Comparison of ENCODE assay signal across 29 cellular contexts in genomic region chr3:113091417-113091816, GRCh38.
"Had no signal": no experiment of that assay in that cellular context is flagged by ENCODE, and none has a peak within 500 bp of the region (broad histone marks: within the 10 kb centered on the region; RNA-seq: fewer than 3 reads in every experiment).

No MANE protein-coding gene starts in this region.

- H3K9me3 Mint-ChIP-seq: activated CD8-positive, alpha-beta T cell treated with anti-CD3 and anti-CD28 coated beads for 36 hours; activated T-cell treated with anti-CD3 and anti-CD28 coated beads, Interleukin-2, amount 50 U/mL, for 4 hours; activated T-helper 17 cell treated with anti-CD3 and anti-CD28 coated beads, Interleukin-2, amount 50 U/mL, for 72 hours; central memory CD8-positive, alpha-beta T cell; dendritic cell treated with granulocyte-macrophage colony-stimulating factor and Interleukin-4, amounts not matched to agents 40 ng/mL and 50 ng/mL, for 4 days; endodermal cell had no signal

- DNase-seq: activated CD4-positive, alpha-beta T cell treated with anti-CD3 and anti-CD28 coated beads for 1 hour; activated CD4-positive, alpha-beta T cell treated with anti-CD3 and anti-CD28 coated beads for 4 hours; activated CD4-positive, alpha-beta T cell treated with anti-CD3 and anti-CD28 coated beads, Interleukin-2, amount 50 U/mL, for 1 hour; activated CD4-positive, alpha-beta T cell treated with anti-CD3 and anti-CD28 coated beads, Interleukin-2, amount 50 U/mL, for 48 hours; activated CD8-positive, alpha-beta memory T cell treated with anti-CD3 and anti-CD28 coated beads for 24 hours; activated CD8-positive, alpha-beta T cell treated with anti-CD3 and anti-CD28 coated beads for 36 hours; activated effector memory CD4-positive, alpha-beta T cell treated with Interleukin-2 at 50 U/mL for 16 hours; activated gamma-delta T cell treated with Interleukin-2 at 50 U/mL for 16 hours; activated naive CD4-positive, alpha-beta T cell treated with anti-CD3 and anti-CD28 coated beads, Interleukin-2, amount 50 U/mL, for 16 hours; activated naive CD4-positive, alpha-beta T cell treated with Interleukin-2 at 50 U/mL for 16 hours; activated T-cell treated with anti-CD3 and anti-CD28 coated beads, Interleukin-2, amount 50 U/mL, for 4 hours; amniotic stem cell; anterior cingulate cortex; brain microvascular endothelial cell; dorsolateral prefrontal cortex; effector memory CD4-positive, alpha-beta T cell; endodermal cell; foreskin fibroblast; head of caudate nucleus; T-helper 2 cell had no signal

- ATAC-seq: activated CD8-positive, alpha-beta T cell treated with anti-CD3 and anti-CD28 coated beads for 36 hours; activated T-cell treated with anti-CD3 and anti-CD28 coated beads, Interleukin-2, amount 50 U/mL, for 4 hours; activated T-helper 17 cell treated with anti-CD3 and anti-CD28 coated beads, Interleukin-2, amount 50 U/mL, for 72 hours; esophagus mucosa had no signal

- H3K4me1 Mint-ChIP-seq: activated T-helper 17 cell treated with anti-CD3 and anti-CD28 coated beads, Interleukin-2, amount 50 U/mL, for 72 hours; central memory CD8-positive, alpha-beta T cell had no signal

- H3K4me3 Mint-ChIP-seq: activated CD8-positive, alpha-beta T cell treated with anti-CD3 and anti-CD28 coated beads for 36 hours; activated naive CD8-positive, alpha-beta T cell; activated T-cell treated with anti-CD3 and anti-CD28 coated beads, Interleukin-2, amount 50 U/mL, for 4 hours; activated T-helper 17 cell treated with anti-CD3 and anti-CD28 coated beads, Interleukin-2, amount 50 U/mL, for 72 hours; central memory CD8-positive, alpha-beta T cell; dendritic cell treated with granulocyte-macrophage colony-stimulating factor and Interleukin-4, amounts not matched to agents 40 ng/mL and 50 ng/mL, for 4 days; endodermal cell had no signal

- H3K27me3 ChIP-seq: brain microvascular endothelial cell, dorsolateral prefrontal cortex had no signal

- H3K27me3 Mint-ChIP-seq: activated CD8-positive, alpha-beta T cell treated with anti-CD3 and anti-CD28 coated beads for 36 hours; activated naive CD8-positive, alpha-beta T cell; activated T-helper 17 cell treated with anti-CD3 and anti-CD28 coated beads, Interleukin-2, amount 50 U/mL, for 72 hours; central memory CD8-positive, alpha-beta T cell had no signal

- H3K36me3 ChIP-seq: brain microvascular endothelial cell had no signal

- H3K27ac ChIP-seq: brain microvascular endothelial cell, coronary artery, dorsolateral prefrontal cortex had no signal

- H3K27ac Mint-ChIP-seq: activated CD8-positive, alpha-beta T cell treated with anti-CD3 and anti-CD28 coated beads for 36 hours; activated naive CD8-positive, alpha-beta T cell; activated T-helper 17 cell treated with anti-CD3 and anti-CD28 coated beads, Interleukin-2, amount 50 U/mL, for 72 hours; dendritic cell treated with granulocyte-macrophage colony-stimulating factor and Interleukin-4, amounts not matched to agents 40 ng/mL and 50 ng/mL, for 4 days; endodermal cell had no signal

- H3K4me3 ChIP-seq: coronary artery, dorsolateral prefrontal cortex had no signal

- FAIRE-seq: astrocyte, bronchial epithelial cell, frontal cortex had no signal
